ENCODE assay signal across 17 cellular contexts in the genomic region with DNA sequence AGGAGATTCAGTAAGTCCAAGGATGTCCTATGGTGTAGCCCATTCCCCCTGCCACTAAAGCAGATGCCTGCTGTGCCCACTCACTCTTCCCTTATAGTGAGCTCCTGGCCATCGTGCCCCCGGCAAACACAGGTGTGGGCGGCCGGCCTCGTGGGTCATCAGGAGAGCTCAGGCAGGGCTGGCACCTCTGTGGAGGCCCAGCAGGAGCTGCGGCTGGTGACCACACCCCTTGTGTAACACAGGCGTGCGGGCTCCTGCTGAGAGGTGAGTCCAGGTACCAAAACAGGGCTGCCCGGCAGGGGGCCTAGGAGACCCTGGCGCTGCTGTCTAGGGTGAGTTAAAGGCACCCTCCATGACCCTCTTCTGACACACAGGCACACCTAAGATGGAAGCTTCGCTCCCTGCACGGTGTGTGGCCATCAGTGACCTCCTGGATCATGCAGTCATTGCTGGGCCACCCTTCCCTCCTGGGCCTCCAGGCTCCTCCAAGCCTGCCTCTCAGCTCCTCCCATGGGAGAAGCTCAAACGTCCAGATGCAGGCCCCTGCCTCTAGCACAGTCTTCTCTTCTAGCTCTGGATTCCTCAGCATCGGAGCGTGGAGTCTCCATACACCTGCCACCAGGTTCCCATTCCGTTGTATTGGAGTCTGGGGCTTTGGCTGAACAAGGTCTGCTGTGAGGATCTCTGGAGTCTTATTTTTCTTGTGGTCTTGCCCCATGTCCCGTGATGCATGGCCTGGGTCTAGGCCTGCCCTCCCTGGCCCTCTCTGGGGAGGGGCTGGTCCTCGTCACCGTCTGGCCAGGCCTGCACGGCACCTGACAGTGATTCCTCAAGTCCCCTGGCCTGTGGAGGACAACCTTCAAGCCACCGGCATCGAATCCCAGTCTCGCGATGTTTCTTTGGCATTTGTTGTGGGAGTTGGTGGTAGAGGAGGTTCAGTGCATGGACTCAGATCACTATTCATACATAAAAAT.
"Had no signal": no experiment of that assay in that cellular context is flagged by ENCODE, and none has a peak within 500 bp of the region (broad histone marks: within the 10 kb centered on the region; RNA-seq: fewer than 3 reads in every experiment).

No MANE protein-coding gene starts in this region.

- H3K9me3 Mint-ChIP-seq: central memory CD8-positive, alpha-beta T cell had no signal

- H3K4me3 ChIP-seq: esophagus muscularis mucosa, gastrocnemius medialis, heart right ventricle, left lung, lower lobe of right lung, ovary, smooth muscle cell, tibial artery had no signal

- H3K4me2 ChIP-seq: smooth muscle cell had no signal

- H3K4me1 Mint-ChIP-seq: central memory CD8-positive, alpha-beta T cell; memory B cell had no signal

- H3K9me3 ChIP-seq: gastrocnemius medialis, lower lobe of right lung, ovary, tibial artery had no signal

- H3K36me3 Mint-ChIP-seq: memory B cell had no signal

- H3K4me3 Mint-ChIP-seq: central memory CD8-positive, alpha-beta T cell; memory B cell; nephron progenitor cell had no signal

- H3K36me3 ChIP-seq: esophagus muscularis mucosa, gastrocnemius medialis, heart right ventricle, left lung, lower lobe of right lung, ovary, tibial artery had no signal

- H3K27me3 ChIP-seq: gastrocnemius medialis, heart right ventricle, ovary, tibial artery had no signal

- DNase-seq: effector memory CD4-positive, alpha-beta T cell; gastrocnemius medialis; heart right ventricle; hypothalamus; left lung; lower lobe of right lung; midbrain; nephron progenitor cell; ovary; right cardiac atrium; stimulated activated CD4-positive, alpha-beta T cell treated with anti-CD3 and anti-CD28 coated beads, Interleukin-2, amount 100 ng/mL, for 48 hours; stimulated activated naive CD8-positive, alpha-beta T cell treated with anti-CD3 and anti-CD28 coated beads, Interleukin-15, Interleukin-2, amounts not matched to agents 100 U/mL and 50 U/mL, for 24 hours had no signal

- H3K27ac ChIP-seq: esophagus muscularis mucosa, gastrocnemius medialis, heart right ventricle, left lung, lower lobe of right lung, ovary, tibial artery had no signal

- H3K27ac Mint-ChIP-seq: memory B cell, nephron progenitor cell had no signal

- ATAC-seq: gastrocnemius medialis; left lung; lower lobe of right lung; stimulated activated naive CD8-positive, alpha-beta T cell treated with anti-CD3 and anti-CD28 coated beads, Interleukin-15, Interleukin-2, amounts not matched to agents 100 U/mL and 50 U/mL, for 24 hours had no signal

- H3K4me1 ChIP-seq: left lung, lower lobe of right lung had no signal
